Comparison of ENCODE assay signal across 9 cellular contexts in the genomic region with DNA sequence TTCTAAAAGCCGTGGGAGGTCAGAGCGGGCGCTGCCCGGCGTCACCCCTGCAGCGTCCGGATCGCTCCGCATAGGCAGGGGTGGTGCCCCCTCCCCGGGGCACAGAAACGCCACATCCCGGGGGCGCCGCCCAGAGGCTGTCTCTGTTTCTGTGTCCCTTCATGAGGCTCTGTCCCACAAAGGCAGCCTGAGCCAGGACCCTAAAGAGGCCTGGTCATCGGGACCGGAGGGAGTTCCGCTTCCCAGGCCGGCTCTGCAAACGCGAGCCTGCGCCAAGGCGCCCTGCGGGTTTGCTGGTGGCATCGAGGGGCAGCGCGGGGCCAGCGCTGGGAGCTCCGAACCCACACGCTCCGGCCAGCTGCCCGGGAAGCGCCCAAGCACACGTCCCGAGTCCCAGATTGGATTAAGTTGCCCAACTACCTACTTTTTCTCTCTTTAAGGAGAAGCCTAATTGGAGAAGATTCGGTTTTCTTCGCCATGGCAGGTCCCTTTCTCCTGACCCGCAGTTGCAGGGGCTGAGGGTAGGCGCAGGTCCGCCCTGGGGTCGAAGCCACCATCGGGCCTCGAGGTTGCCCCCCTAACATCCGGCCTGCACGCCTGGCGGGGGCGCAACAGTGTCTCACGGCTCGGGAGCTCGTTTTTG.
A peak's percentile ranks its signal among the peaks of the same experiment; 100 is the strongest.
DNase-seq lines count a peak whose midpoint lies in the region; FAIRE-seq and TF ChIP-seq lines count a peak whose summit lies in the region.
"Had no signal": no experiment of that assay in that cellular context is flagged by ENCODE, and none has a peak within 500 bp of the region (broad histone marks: within the 10 kb centered on the region; RNA-seq: fewer than 3 reads in every experiment).

No MANE protein-coding gene starts in this region.

- H2BK5ac ChIP-seq in H1 (ENCODE audit: low read depth, low read length): peak overlapping the region; percentile 12; the same call in 1 of the 2 replicates

- H3K4me2 ChIP-seq in H1 (ENCODE audit: insufficient read depth in 1 of 2, low read depth in 2 of 2, low read length in 2 of 2): peak overlapping the region; percentile 83 to 95
- H3K4me2 ChIP-seq in parathyroid adenoma (ENCODE audit: low read length): peak overlapping the region; percentile 87
- H3K4me2 ChIP-seq in MM.1S (ENCODE audit: low read depth, low read length): no peak overlapping the region

- peaks cover 39 to 51% (median 44%) of the 10 kb centered on the region in 3 donors for H3K27me3 Mint-ChIP-seq in CD14-positive monocyte (ENCODE audit: low read depth in 3 of 3)

- H4K20me1 ChIP-seq in H1 (replicated peaks in 1 of 2; ENCODE audit: control insufficient read depth in 1 of 2, insufficient read depth in 2 of 2, low read length in 2 of 2) (no peaks in the 10 kb centered on the region), MM.1S (ENCODE audit: insufficient read depth, low read length) (no peaks in the 10 kb centered on the region)

- 2% methylated on average over 39 of the region's 49 CpGs; no CpG with 5 or more reads in 1 of the 2 experiments for WGBS in H1 (ENCODE audit: extremely low coverage in 1 of 2, insufficient coverage in 1 of 2, insufficient read length in 1 of 2, insufficient replicate concordance in 2 of 2, low coverage in 1 of 2, low lambda C conversion rate in 2 of 2, missing lambda C conversion rate in 1 of 2), 2 experiments

- no peaks in the 10 kb centered on the region for H3K9me2 ChIP-seq in MM.1S (replicated peaks; ENCODE audit: insufficient read depth, low read length)

- no peak overlapping the region for H3K14ac ChIP-seq in H1 (ENCODE audit: insufficient read length)

- peaks cover 10% of the 10 kb centered on the region; the same call in 1 of the 2 replicates for H3K23me2 ChIP-seq in H1 (ENCODE audit: low read depth, low read length)

- CTCF ChIA-PET in H1 (lab: Charles Lee; ENCODE audit: partially characterized antibody): interaction anchor here (0.5 to 2.4 kb wide), 14 partner anchors 10 to 815 kb away, joined by 3 to 12 read pairs (median 4); no protein-coding TSS in a partner anchor

- peak overlapping the region; percentile 32 to 56 for H3K4me3 Mint-ChIP-seq in CD14-positive monocyte

- H3K4me3 ChIP-seq in H1 (ENCODE audit: extremely low read depth in 1 of 4, insufficient read depth in 2 of 4, low read depth in 3 of 4, low read length in 4 of 4) (peak overlapping the region; percentile 50 to 72 (median 62)), parathyroid adenoma (ENCODE audit: low read depth, low read length) (peak overlapping the region; percentile 48), MM.1S (ENCODE audit: low read length) (no peak overlapping the region)

- H3K23ac ChIP-seq in H1 (ENCODE audit: insufficient read length): no peak overlapping the region

- H3K4ac ChIP-seq in H1 (replicated peaks; ENCODE audit: insufficient read length, low read depth, low read length): no peak overlapping the region

- TF ChIP-seq POLR2A in H1 (IDR thresholded peaks at IDR 0.05; ENCODE audit: control extremely low read depth in 1 of 2, low read depth in 2 of 2, low read length in 2 of 2): peak in 1 of 2 experiments; percentile 59; a peak in 2 of 3 replicates

- H3K36me3 ChIP-seq in H1 (ENCODE audit: control insufficient read depth in 2 of 4, insufficient read depth in 4 of 4, low read length in 3 of 4): no peaks in the 10 kb centered on the region
- no peaks in the 10 kb centered on the region for H3K36me3 ChIP-seq in parathyroid adenoma (ENCODE audit: control insufficient read depth, insufficient read depth, low read length)
- no peaks in the 10 kb centered on the region for H3K36me3 ChIP-seq in MM.1S (replicated peaks; ENCODE audit: insufficient read depth, low read length)

- no peak overlapping the region for H2BK20ac ChIP-seq in H1 (ENCODE audit: low read length)

- H3K56ac ChIP-seq in H1 (replicated peaks; ENCODE audit: insufficient read length, low read depth, low read length): peak overlapping the region; percentile 26

- H3K4me1 Mint-ChIP-seq in CD14-positive monocyte: no peaks in the 10 kb centered on the region

- H4K8ac ChIP-seq in H1 (ENCODE audit: extremely low read depth, insufficient read depth, low read length): peak overlapping the region; percentile 94

- no peak for TF ChIP-seq CTCF in CD14-positive monocyte (IDR thresholded peaks at IDR 0.05)
- TF ChIP-seq CTCF in H1 (IDR thresholded peaks at IDR 0.05; ENCODE audit: control extremely low read depth in 1 of 3, insufficient read depth in 1 of 3, low read depth in 1 of 3, low read length in 3 of 3): peak; percentile 22 to 37 (median 26); a peak in 3 of 4 replicates
- no peak for TF ChIP-seq CTCF in parathyroid adenoma (IDR thresholded peaks at IDR 0.05)
- TF ChIP-seq CTCF in MM.1S (IDR thresholded peaks at IDR 0.05; ENCODE audit: low read length): no peak

- H2BK15ac ChIP-seq in H1 (ENCODE audit: low read length): no peak overlapping the region

- peak overlapping the region; percentile 80; the same call in 1 of the 2 replicates for H2BK12ac ChIP-seq in H1 (ENCODE audit: low read depth, low read length)

- H3K79me2 ChIP-seq in H1 (ENCODE audit: control insufficient read depth in 1 of 2, insufficient read depth in 2 of 2, low read length in 2 of 2) (no peaks in the 10 kb centered on the region), parathyroid adenoma (no peaks in the 10 kb centered on the region), MM.1S (ENCODE audit: low read length) (no peaks in the 10 kb centered on the region)

- H2AK5ac ChIP-seq in H1 (ENCODE audit: low read depth, low read length): no peak overlapping the region

- intact Hi-C loops in CD14-positive monocyte (cut with micrococcal nuclease): no loop called here

- peak overlapping the region; percentile 30 for H4K5ac ChIP-seq in H1 (ENCODE audit: insufficient read length, low read depth, low read length)

- no peaks in the 10 kb centered on the region for H3K36me3 Mint-ChIP-seq in CD14-positive monocyte

- H3K9ac ChIP-seq in H1 (replicated peaks in 1 of 4; ENCODE audit: extremely low read depth in 1 of 4, low read depth in 3 of 4, low read length in 3 of 4) (peak overlapping the region in 2 of 4 experiments; percentile 56 to 62; a peak in 4 of 7 replicates), parathyroid adenoma (no peak overlapping the region), MM.1S (ENCODE audit: low read length) (no peak overlapping the region)

- peak; percentile 23 to 40; a peak in 3 of 4 replicates for TF ChIP-seq RAD21 in H1 (IDR thresholded peaks at IDR 0.05 in 1 of 2, conservative IDR thresholded peaks at IDR 0.05 in 1 of 2; ENCODE audit: low read depth in 2 of 2, low read length in 2 of 2)

- DNase-seq in CD14-positive monocyte (ENCODE audit: low spot score) (no peak), UCSD-AML1 (lab: John Stamatoyannopoulos, UW; ENCODE audit: unreplicated experiment) (peak; percentile 42), H1 (ENCODE audit: low read depth in 1 of 2, low spot score in 2 of 2) (peak; percentile 25 to 78), H4 (ENCODE audit: low spot score) (no peak), NCI-H226 (no peak), NCI-H2081 treated with DMSO at 0.1 percent for 48 hours (lab: John Stamatoyannopoulos, UW) (no peak), MM.1S (no peak)

- FAIRE-seq in H1 (lab: Jason Lieb, UNC): no peak
- FAIRE-seq: GM18507 had no signal

- H3K9me3 ChIP-seq in H1 (ENCODE audit: insufficient read depth in 2 of 2, low read depth in 1 of 2, low read length in 1 of 2) (no peaks in the 10 kb centered on the region), parathyroid adenoma (ENCODE audit: control insufficient read depth, low read length) (no peaks in the 10 kb centered on the region), MM.1S (replicated peaks; ENCODE audit: insufficient read depth, low read length) (no peaks in the 10 kb centered on the region)

- peak overlapping the region; percentile 63 for H4K91ac ChIP-seq in H1 (replicated peaks; ENCODE audit: insufficient read length, low read length)

- peak overlapping the region; percentile 86 for H2AFZ ChIP-seq in H1 (ENCODE audit: low read length)
- H2AFZ ChIP-seq in parathyroid adenoma: peak overlapping the region; percentile 41
- no peak overlapping the region for H2AFZ ChIP-seq in MM.1S (ENCODE audit: low read length)

- no peak overlapping the region for H3K27ac ChIP-seq in H1 (ENCODE audit: low read depth, low read length)
- H3K27ac ChIP-seq in parathyroid adenoma: no peak overlapping the region
- no peak overlapping the region for H3K27ac ChIP-seq in MM.1S (ENCODE audit: low read length)

- TF ChIP-seq EP300 in H1 (IDR thresholded peaks at IDR 0.05; ENCODE audit: borderline replicate concordance in 1 of 2, low read depth in 2 of 2, low read length in 2 of 2): no peak

- POLR2A ChIA-PET in H1 (lab: Charles Lee; ENCODE audit: partially characterized antibody): interaction anchor here (0.9 to 1.2 kb wide), 2 partner anchors 14 to 456 kb away, joined by 3 to 4 read pairs; no protein-coding TSS in a partner anchor

- no peak overlapping the region for H3K27ac Mint-ChIP-seq in CD14-positive monocyte

- H3K18ac ChIP-seq in H1 (ENCODE audit: extremely low read depth, low read length): peak overlapping the region; percentile 89

- H3K9me3 Mint-ChIP-seq in CD14-positive monocyte: peaks cover 0 to 14% (median 2%) of the 10 kb centered on the region in 7 donors

- peaks cover 0 to 10% (median 6%) of the 10 kb centered on the region in 4 experiments; a peak in 4 of 7 replicates for H3K27me3 ChIP-seq in H1 (replicated peaks in 1 of 4; ENCODE audit: control insufficient read depth in 3 of 4, extremely low read depth in 1 of 4, insufficient read depth in 3 of 4, low read length in 3 of 4)
- H3K27me3 ChIP-seq in parathyroid adenoma (ENCODE audit: control insufficient read depth, insufficient read depth, low read length): no peaks in the 10 kb centered on the region
- H3K27me3 ChIP-seq in MM.1S (replicated peaks; ENCODE audit: insufficient read depth, low read length): no peaks in the 10 kb centered on the region

- H3K79me1 ChIP-seq in H1 (ENCODE audit: low read depth, low read length): no peaks in the 10 kb centered on the region

- peak overlapping the region; percentile 75 for H2BK120ac ChIP-seq in H1 (replicated peaks; ENCODE audit: low read depth, low read length)

- H3F3A ChIP-seq in MM.1S (ENCODE audit: insufficient read depth, low read length): no peaks in the 10 kb centered on the region

- H3K4me1 ChIP-seq in H1 (replicated peaks in 1 of 4; ENCODE audit: control insufficient read depth in 3 of 4, insufficient read depth in 4 of 4, low read length in 3 of 4) (peaks cover 4 to 8% (median 6%) of the 10 kb centered on the region in 4 experiments; a peak in 5 of 7 replicates), parathyroid adenoma (no peaks in the 10 kb centered on the region), MM.1S (ENCODE audit: low read length) (no peaks in the 10 kb centered on the region)

TF ChIP-seq in H1, 55 proteins besides CTCF, POLR2A, EP300 and RAD21 (continues in another document):
- TF ChIP-seq CTBP2 (IDR thresholded peaks at IDR 0.05; ENCODE audit: borderline replicate concordance, insufficient read depth, insufficient read length, low read length): no peak
- TF ChIP-seq HDAC2 (IDR thresholded peaks at IDR 0.05; ENCODE audit: borderline replicate concordance in 1 of 2, low read depth in 2 of 2, low read length in 2 of 2): no peak
- TF ChIP-seq TAF1 (IDR thresholded peaks at IDR 0.05; ENCODE audit: low read depth, low read length): peak; percentile 28; the same call in 1 of the 2 replicates
- no peak for TF ChIP-seq BCL11A (IDR thresholded peaks at IDR 0.05; ENCODE audit: low read depth in 2 of 2, low read length in 2 of 2)

Comparison
In these comparisons a context has a peak if more than half of its experiments do, and no peak if none do; other contexts are left out.
1. DNase-seq: peak in UCSD-AML1 (single experiment) and H1 (2 of 2); none in CD14-positive monocyte (single experiment), H4 (single experiment), NCI-H226 (single experiment), NCI-H2081 treated with DMSO at 0.1 percent for 48 hours (single experiment) and MM.1S (single experiment).
2. CTCF ChIP-seq: peak in H1 (3 of 3); none in CD14-positive monocyte (single experiment), parathyroid adenoma (single experiment) and MM.1S (single experiment).